In genomic region chr1:89843279-89844121, GRCh38 we compare ENCODE assay signal across 8 cellular contexts. TPM values are rescaled to one million over a fixed set of nuclear protein-coding genes. Genes with fewer than 3 reads are reported as not detected.
A peak's percentile ranks its signal among the peaks of the same experiment; 100 is the strongest.
DNase-seq lines count a peak whose midpoint lies in the region; ATAC-seq and TF ChIP-seq lines count a peak whose summit lies in the region.

No MANE protein-coding gene starts in this region.

- peak; percentile 79 for TF ChIP-seq CTCF in CD8-positive, alpha-beta T cell (IDR thresholded peaks at IDR 0.05)
- TF ChIP-seq CTCF in fibroblast of lung (conservative IDR thresholded peaks at IDR 0.05 in 1 of 2, IDR thresholded peaks at IDR 0.05 in 1 of 2; ENCODE audit: low read depth in 1 of 2, low read length in 2 of 2): peak in 1 of 2 donors; percentile 32

- no peaks in the 10 kb centered on the region for H3K9me3 ChIP-seq in CD8-positive, alpha-beta T cell (ENCODE audit: low read length)
- H3K9me3 ChIP-seq in fibroblast of lung (ENCODE audit: control insufficient read depth, insufficient read depth, low read depth, low read length): no peaks in the 10 kb centered on the region

- H3K36me3 ChIP-seq in CD8-positive, alpha-beta T cell (ENCODE audit: insufficient read depth, low read length): no peaks in the 10 kb centered on the region
- no peaks in the 10 kb centered on the region for H3K36me3 ChIP-seq in fibroblast of lung (ENCODE audit: control insufficient read depth, insufficient read depth, low read length)

- no peaks in the 10 kb centered on the region for H3K27me3 ChIP-seq in CD8-positive, alpha-beta T cell (ENCODE audit: insufficient read depth, low read length)
- H3K27me3 ChIP-seq in fibroblast of lung (ENCODE audit: control insufficient read depth, insufficient read depth, low read length): no peaks in the 10 kb centered on the region

- peak overlapping the region; percentile 97 for H3K4me3 Mint-ChIP-seq in CD8-positive, alpha-beta T cell
- peak overlapping the region; percentile 92 for H3K4me3 Mint-ChIP-seq in natural killer cell treated with Interleukin-12 subunit alpha and Interleukin-12 subunit beta and Interleukin-15 and Interleukin-18, amount 100 ng/mL, for 72 hours
- peak overlapping the region; percentile 94 to 98 for H3K4me3 Mint-ChIP-seq in stimulated activated naive CD8-positive, alpha-beta T cell treated with anti-CD3 and anti-CD28 coated beads, Interleukin-15, amount 100 ng/mL, for 72 hours

- peak overlapping the region; percentile 93 for H3K9ac ChIP-seq in fibroblast of lung (ENCODE audit: insufficient read depth, low read length)

- peaks cover 5% of the 10 kb centered on the region for H3K79me2 ChIP-seq in fibroblast of lung (ENCODE audit: control insufficient read depth, insufficient read depth, low read length)

- peaks cover 17% of the 10 kb centered on the region for H3K36me3 Mint-ChIP-seq in CD8-positive, alpha-beta T cell
- H3K36me3 Mint-ChIP-seq in natural killer cell treated with Interleukin-12 subunit alpha and Interleukin-12 subunit beta and Interleukin-15 and Interleukin-18, amount 100 ng/mL, for 72 hours: no peaks in the 10 kb centered on the region

- H3K27me3 Mint-ChIP-seq in CD8-positive, alpha-beta T cell (ENCODE audit: low read depth): no peaks in the 10 kb centered on the region
- no peaks in the 10 kb centered on the region for H3K27me3 Mint-ChIP-seq in natural killer cell treated with Interleukin-12 subunit alpha and Interleukin-12 subunit beta and Interleukin-15 and Interleukin-18, amount 100 ng/mL, for 72 hours
- H3K27me3 Mint-ChIP-seq in stimulated activated naive CD8-positive, alpha-beta T cell treated with anti-CD3 and anti-CD28 coated beads, Interleukin-15, amount 100 ng/mL, for 72 hours: no peaks in the 10 kb centered on the region

- peak overlapping the region; percentile 75 for H3K27ac ChIP-seq in CD8-positive, alpha-beta T cell (ENCODE audit: low read depth, low read length)
- peak overlapping the region; percentile 77 for H3K27ac ChIP-seq in fibroblast of lung (ENCODE audit: insufficient read depth, low read length)

- POLR2A ChIA-PET in CD8-positive, alpha-beta T cell (lab: Charles Lee): interaction anchor here (0.6 to 3.0 kb wide), 27 partner anchors 8 to 235 kb away, joined by 3 to 50 read pairs (median 4); partner anchors contain the start of genes LRRC8C, LRRC8D and ZNF326

- ATAC-seq in CD8-positive, alpha-beta T cell: peak; percentile 77
- ATAC-seq in GM19372 (IDR thresholded peaks at IDR 0.05; ENCODE audit: low read depth, unreplicated experiment) (peak; percentile 89), HG03469 (IDR thresholded peaks at IDR 0.05; ENCODE audit: unreplicated experiment) (peak; percentile 42)
- ATAC-seq in natural killer cell treated with Interleukin-12 subunit alpha and Interleukin-12 subunit beta and Interleukin-15 and Interleukin-18, amount 100 ng/mL, for 72 hours: peak; percentile 97
- ATAC-seq in stimulated activated naive CD8-positive, alpha-beta T cell treated with anti-CD3 and anti-CD28 coated beads, Interleukin-15, amount 100 ng/mL, for 72 hours: peak; percentile 91

- intact Hi-C loops in CD8-positive, alpha-beta T cell (cut with DNase I, micrococcal nuclease): loop anchor here (1.0 to 10.0 kb wide), 8 partner anchors 12 to 949 kb away; partner anchors contain the start of genes LRRC8D (in 2 of the 2) and GTF2B (in 1 of the 2)

- CTCF ChIA-PET in CD8-positive, alpha-beta T cell (lab: Charles Lee): interaction anchor here (0.7 to 5.3 kb wide), 36 partner anchors 8 to 762 kb away, joined by 3 to 37 read pairs (median 4); partner anchors contain the start of gene LRRC8D

- peaks cover 53% of the 10 kb centered on the region for H3K4me1 Mint-ChIP-seq in CD8-positive, alpha-beta T cell (ENCODE audit: low read depth)
- H3K4me1 Mint-ChIP-seq in natural killer cell treated with Interleukin-12 subunit alpha and Interleukin-12 subunit beta and Interleukin-15 and Interleukin-18, amount 100 ng/mL, for 72 hours (ENCODE audit: low read depth in 2 of 2): peaks cover 26 to 35% of the 10 kb centered on the region in 2 donors
- peaks cover 64% of the 10 kb centered on the region for H3K4me1 Mint-ChIP-seq in stimulated activated naive CD8-positive, alpha-beta T cell treated with anti-CD3 and anti-CD28 coated beads, Interleukin-15, amount 100 ng/mL, for 72 hours

- no peaks in the 10 kb centered on the region for H4K20me1 ChIP-seq in fibroblast of lung (ENCODE audit: control insufficient read depth, extremely low read depth, insufficient read depth, low read length)

- peak overlapping the region; percentile 96 for H3K4me2 ChIP-seq in fibroblast of lung (ENCODE audit: extremely low read depth, insufficient read depth, low read length)

- DNase-seq in CD8-positive, alpha-beta T cell: peak; percentile 55 to 88 (median 77)
- DNase-seq in OCI-M1 (lab: John Stamatoyannopoulos, UW) (peak; percentile 80), fibroblast of lung (ENCODE audit: low read depth in 2 of 2) (peak; percentile 67 to 72)
- DNase-seq in activated T-cell treated with anti-CD3 and anti-CD28 coated beads, Interleukin-2, amount 50 U/mL, for 48 hours: peak; percentile 85 to 90
- DNase-seq in natural killer cell treated with Interleukin-12 subunit alpha and Interleukin-12 subunit beta and Interleukin-15 and Interleukin-18, amount 100 ng/mL, for 72 hours (ENCODE audit: low spot score): peak; percentile 85
- DNase-seq in stimulated activated naive CD8-positive, alpha-beta T cell treated with anti-CD3 and anti-CD28 coated beads, Interleukin-15, amount 100 ng/mL, for 72 hours: peak; percentile 78 to 79

- H3K9me3 Mint-ChIP-seq in CD8-positive, alpha-beta T cell: no peaks in the 10 kb centered on the region
- no peaks in the 10 kb centered on the region for H3K9me3 Mint-ChIP-seq in natural killer cell treated with Interleukin-12 subunit alpha and Interleukin-12 subunit beta and Interleukin-15 and Interleukin-18, amount 100 ng/mL, for 72 hours
- H3K9me3 Mint-ChIP-seq in stimulated activated naive CD8-positive, alpha-beta T cell treated with anti-CD3 and anti-CD28 coated beads, Interleukin-15, amount 100 ng/mL, for 72 hours: no peaks in the 10 kb centered on the region

- H3K4me3 ChIP-seq in CD8-positive, alpha-beta T cell (ENCODE audit: low read depth, low read length): peak overlapping the region; percentile 92
- peak overlapping the region; percentile 76 to 81 (median 79) for H3K4me3 ChIP-seq in fibroblast of lung (replicated peaks in 1 of 4; ENCODE audit: control extremely low read depth in 1 of 4, insufficient read depth in 1 of 4, low read depth in 3 of 4, low read length in 4 of 4)

- peak overlapping the region; percentile 92 for H3K27ac Mint-ChIP-seq in CD8-positive, alpha-beta T cell
- H3K27ac Mint-ChIP-seq in natural killer cell treated with Interleukin-12 subunit alpha and Interleukin-12 subunit beta and Interleukin-15 and Interleukin-18, amount 100 ng/mL, for 72 hours: peak overlapping the region; percentile 85 to 90
- H3K27ac Mint-ChIP-seq in stimulated activated naive CD8-positive, alpha-beta T cell treated with anti-CD3 and anti-CD28 coated beads, Interleukin-15, amount 100 ng/mL, for 72 hours: peak overlapping the region; percentile 97 to 98

- H3K4me1 ChIP-seq in CD8-positive, alpha-beta T cell (ENCODE audit: insufficient read depth, low read length): peaks cover 36% of the 10 kb centered on the region
- H3K4me1 ChIP-seq in fibroblast of lung (ENCODE audit: control insufficient read depth, extremely low read depth, insufficient read depth, low read length): peaks cover 4% of the 10 kb centered on the region

- peak overlapping the region; percentile 83 for H2AFZ ChIP-seq in fibroblast of lung (ENCODE audit: low read length)

RNA-seq across cellular contexts. Expression of gene LRRC8D, which starts 22.7 kb away (rescaled TPM):
- total RNA-seq in CD8-positive, alpha-beta T cell: 10 to 100 TPM; 14.2 to 16.9 TPM
- 28.8 and 41.0 TPM in 2 replicates for total RNA-seq in fibroblast of lung
- polyA plus RNA-seq in fibroblast of lung: 40.0 and 58.1 TPM in 2 replicates
- 21.9 and 30.3 TPM in 2 replicates for polyA plus RNA-seq in fibroblast of lung (2012)
- 16.8 and 22.9 TPM in 2 replicates for polyA minus RNA-seq in fibroblast of lung (ENCODE audit: low replicate concordance)
- total RNA-seq in natural killer cell treated with Interleukin-12 subunit alpha and Interleukin-12 subunit beta and Interleukin-15 and Interleukin-18, amount 100 ng/mL, for 72 hours: 10 to 100 TPM; 19.8 to 27.3 TPM

Comparison
In these comparisons a context has a peak if more than half of its experiments do, and no peak if none do; other contexts are left out.
1. Peak in every context shown above with its lines: DNase-seq, ATAC-seq, H3K4me3 ChIP-seq and H3K27ac ChIP-seq.
2. ATAC-seq: peak in every context shown above with its lines; median percentile 97 in natural killer cell treated with Interleukin-12 subunit alpha and Interleukin-12 subunit beta and Interleukin-15 and Interleukin-18, amount 100 ng/mL, for 72 hours; 91 in stimulated activated naive CD8-positive, alpha-beta T cell treated with anti-CD3 and anti-CD28 coated beads, Interleukin-15, amount 100 ng/mL, for 72 hours; 89 in GM19372; 77 in CD8-positive, alpha-beta T cell; 42 in HG03469.